In the genomic region with DNA sequence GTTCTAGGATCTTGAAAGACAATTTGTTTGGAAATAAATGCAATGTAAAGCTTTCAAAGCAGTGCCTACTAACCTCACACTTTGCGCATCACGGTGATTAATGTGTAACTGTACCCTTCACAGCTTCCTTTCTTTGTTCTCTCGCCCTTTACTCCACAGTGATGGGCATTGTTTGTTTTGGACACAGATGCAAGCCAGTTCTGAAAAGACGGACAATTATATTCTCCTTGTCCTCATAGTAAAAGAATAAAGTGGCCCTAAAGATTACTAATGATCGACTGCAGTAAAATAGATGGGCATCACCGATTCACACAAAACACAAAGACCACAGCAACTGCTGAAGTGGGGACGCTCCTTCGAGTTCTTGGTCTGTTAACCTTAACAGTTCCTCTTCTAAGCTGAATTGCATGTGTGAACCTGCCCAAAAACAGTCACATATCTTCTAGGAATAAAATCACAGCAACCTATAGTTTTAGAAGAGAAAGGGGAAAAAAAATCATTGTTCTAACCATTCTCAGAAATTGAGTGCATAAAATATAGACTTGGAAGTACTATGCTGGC, we compare ENCODE assay signal across 1 cellular context.
TF ChIP-seq lines count a peak whose summit lies in the region.

No MANE protein-coding gene starts in this region.

TF ChIP-seq in GM23338, 12 proteins besides CTCF, POLR2A, EP300 and RAD21:
- TF ChIP-seq, protein P1, sequence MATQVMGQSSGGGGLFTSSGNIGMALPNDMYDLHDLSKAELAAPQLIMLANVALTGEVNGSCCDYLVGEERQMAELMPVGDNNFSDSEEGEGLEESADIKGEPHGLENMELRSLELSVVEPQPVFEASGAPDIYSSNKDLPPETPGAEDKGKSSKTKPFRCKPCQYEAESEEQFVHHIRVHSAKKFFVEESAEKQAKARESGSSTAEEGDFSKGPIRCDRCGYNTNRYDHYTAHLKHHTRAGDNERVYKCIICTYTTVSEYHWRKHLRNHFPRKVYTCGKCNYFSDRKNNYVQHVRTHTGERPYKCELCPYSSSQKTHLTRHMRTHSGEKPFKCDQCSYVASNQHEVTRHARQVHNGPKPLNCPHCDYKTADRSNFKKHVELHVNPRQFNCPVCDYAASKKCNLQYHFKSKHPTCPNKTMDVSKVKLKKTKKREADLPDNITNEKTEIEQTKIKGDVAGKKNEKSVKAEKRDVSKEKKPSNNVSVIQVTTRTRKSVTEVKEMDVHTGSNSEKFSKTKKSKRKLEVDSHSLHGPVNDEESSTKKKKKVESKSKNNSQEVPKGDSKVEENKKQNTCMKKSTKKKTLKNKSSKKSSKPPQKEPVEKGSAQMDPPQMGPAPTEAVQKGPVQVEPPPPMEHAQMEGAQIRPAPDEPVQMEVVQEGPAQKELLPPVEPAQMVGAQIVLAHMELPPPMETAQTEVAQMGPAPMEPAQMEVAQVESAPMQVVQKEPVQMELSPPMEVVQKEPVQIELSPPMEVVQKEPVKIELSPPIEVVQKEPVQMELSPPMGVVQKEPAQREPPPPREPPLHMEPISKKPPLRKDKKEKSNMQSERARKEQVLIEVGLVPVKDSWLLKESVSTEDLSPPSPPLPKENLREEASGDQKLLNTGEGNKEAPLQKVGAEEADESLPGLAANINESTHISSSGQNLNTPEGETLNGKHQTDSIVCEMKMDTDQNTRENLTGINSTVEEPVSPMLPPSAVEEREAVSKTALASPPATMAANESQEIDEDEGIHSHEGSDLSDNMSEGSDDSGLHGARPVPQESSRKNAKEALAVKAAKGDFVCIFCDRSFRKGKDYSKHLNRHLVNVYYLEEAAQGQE (IDR thresholded peaks at IDR 0.05; ENCODE audit: unreplicated experiment) = no peak
- TF ChIP-seq NANOG (IDR thresholded peaks at IDR 0.05; ENCODE audit: borderline replicate concordance) (no peak), EZH2 (IDR thresholded peaks at IDR 0.05; ENCODE audit: low read depth, unreplicated experiment) (no peak), CREB1 (CRISPR knock-in tag; IDR thresholded peaks at IDR 0.05; ENCODE audit: low read depth) (no peak)
- TF ChIP-seq, protein P2, sequence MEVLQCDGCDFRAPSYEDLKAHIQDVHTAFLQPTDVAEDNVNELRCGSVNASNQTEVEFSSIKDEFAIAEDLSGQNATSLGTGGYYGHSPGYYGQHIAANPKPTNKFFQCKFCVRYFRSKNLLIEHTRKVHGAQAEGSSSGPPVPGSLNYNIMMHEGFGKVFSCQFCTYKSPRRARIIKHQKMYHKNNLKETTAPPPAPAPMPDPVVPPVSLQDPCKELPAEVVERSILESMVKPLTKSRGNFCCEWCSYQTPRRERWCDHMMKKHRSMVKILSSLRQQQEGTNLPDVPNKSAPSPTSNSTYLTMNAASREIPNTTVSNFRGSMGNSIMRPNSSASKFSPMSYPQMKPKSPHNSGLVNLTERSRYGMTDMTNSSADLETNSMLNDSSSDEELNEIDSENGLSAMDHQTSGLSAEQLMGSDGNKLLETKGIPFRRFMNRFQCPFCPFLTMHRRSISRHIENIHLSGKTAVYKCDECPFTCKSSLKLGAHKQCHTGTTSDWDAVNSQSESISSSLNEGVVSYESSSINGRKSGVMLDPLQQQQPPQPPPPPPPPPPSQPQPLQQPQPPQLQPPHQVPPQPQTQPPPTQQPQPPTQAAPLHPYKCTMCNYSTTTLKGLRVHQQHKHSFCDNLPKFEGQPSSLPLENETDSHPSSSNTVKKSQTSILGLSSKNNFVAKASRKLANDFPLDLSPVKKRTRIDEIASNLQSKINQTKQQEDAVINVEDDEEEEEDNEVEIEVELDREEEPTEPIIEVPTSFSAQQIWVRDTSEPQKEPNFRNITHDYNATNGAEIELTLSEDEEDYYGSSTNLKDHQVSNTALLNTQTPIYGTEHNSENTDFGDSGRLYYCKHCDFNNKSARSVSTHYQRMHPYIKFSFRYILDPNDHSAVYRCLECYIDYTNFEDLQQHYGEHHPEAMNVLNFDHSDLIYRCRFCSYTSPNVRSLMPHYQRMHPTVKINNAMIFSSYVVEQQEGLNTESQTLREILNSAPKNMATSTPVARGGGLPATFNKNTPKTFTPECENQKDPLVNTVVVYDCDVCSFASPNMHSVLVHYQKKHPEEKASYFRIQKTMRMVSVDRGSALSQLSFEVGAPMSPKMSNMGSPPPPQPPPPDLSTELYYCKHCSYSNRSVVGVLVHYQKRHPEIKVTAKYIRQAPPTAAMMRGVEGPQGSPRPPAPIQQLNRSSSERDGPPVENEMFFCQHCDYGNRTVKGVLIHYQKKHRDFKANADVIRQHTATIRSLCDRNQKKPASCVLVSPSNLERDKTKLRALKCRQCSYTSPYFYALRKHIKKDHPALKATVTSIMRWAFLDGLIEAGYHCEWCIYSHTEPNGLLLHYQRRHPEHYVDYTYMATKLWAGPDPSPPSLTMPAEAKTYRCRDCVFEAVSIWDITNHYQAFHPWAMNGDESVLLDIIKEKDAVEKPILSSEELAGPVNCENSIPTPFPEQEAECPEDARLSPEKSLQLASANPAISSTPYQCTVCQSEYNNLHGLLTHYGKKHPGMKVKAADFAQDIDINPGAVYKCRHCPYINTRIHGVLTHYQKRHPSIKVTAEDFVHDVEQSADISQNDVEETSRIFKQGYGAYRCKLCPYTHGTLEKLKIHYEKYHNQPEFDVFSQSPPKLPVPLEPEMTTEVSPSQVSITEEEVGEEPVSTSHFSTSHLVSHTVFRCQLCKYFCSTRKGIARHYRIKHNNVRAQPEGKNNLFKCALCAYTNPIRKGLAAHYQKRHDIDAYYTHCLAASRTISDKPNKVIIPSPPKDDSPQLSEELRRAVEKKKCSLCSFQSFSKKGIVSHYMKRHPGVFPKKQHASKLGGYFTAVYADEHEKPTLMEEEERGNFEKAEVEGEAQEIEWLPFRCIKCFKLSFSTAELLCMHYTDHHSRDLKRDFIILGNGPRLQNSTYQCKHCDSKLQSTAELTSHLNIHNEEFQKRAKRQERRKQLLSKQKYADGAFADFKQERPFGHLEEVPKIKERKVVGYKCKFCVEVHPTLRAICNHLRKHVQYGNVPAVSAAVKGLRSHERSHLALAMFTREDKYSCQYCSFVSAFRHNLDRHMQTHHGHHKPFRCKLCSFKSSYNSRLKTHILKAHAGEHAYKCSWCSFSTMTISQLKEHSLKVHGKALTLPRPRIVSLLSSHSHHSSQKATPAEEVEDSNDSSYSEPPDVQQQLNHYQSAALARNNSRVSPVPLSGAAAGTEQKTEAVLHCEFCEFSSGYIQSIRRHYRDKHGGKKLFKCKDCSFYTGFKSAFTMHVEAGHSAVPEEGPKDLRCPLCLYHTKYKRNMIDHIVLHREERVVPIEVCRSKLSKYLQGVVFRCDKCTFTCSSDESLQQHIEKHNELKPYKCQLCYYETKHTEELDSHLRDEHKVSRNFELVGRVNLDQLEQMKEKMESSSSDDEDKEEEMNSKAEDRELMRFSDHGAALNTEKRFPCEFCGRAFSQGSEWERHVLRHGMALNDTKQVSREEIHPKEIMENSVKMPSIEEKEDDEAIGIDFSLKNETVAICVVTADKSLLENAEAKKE (CRISPR knock-in tag; IDR thresholded peaks at IDR 0.05) = no peak
